In genomic region chr5:177303121-177303924, GRCh38 we compare ENCODE assay signal across 8 cellular contexts. TPM values are rescaled to one million over a fixed set of nuclear protein-coding genes. Genes with fewer than 3 reads are reported as not detected.
DNase-seq lines count a peak whose midpoint lies in the region; ATAC-seq and TF ChIP-seq lines count a peak whose summit lies in the region.

Gene PRELID1 (plus strand): TSS chr5:177303799. CDS start chr5:177303986, 187 bp downstream.
Gene RAB24 (minus strand): TSS chr5:177303719. CDS start chr5:177303288, 431 bp downstream.

- ATAC-seq in GM21423 (IDR thresholded peaks at IDR 0.05; ENCODE audit: unreplicated experiment) (peak; percentile 51), IMR-90 (ENCODE audit: low read depth) (peak; percentile 72), natural killer cell (peak; percentile 57 to 82 (median 76))

- no peak within 1 kb of the TSS for H2BK15ac ChIP-seq in IMR-90 (ENCODE audit: low read depth, low read length)

- peak within 1 kb of the TSS; percentile 16; the same call in 1 of the 2 replicates for H2BK120ac ChIP-seq in IMR-90 (ENCODE audit: low read depth, low read length)

- peak within 1 kb of the TSS; percentile 90 for H3K14ac ChIP-seq in IMR-90 (replicated peaks; ENCODE audit: low read depth, low read length)

- peak within 1 kb of the TSS; percentile 90 for H2AFZ ChIP-seq in IMR-90 (replicated peaks; ENCODE audit: low read length, poor library complexity)

- H3K18ac ChIP-seq in IMR-90 (ENCODE audit: low read depth, low read length) = peak within 1 kb of the TSS; percentile 80; the same call in 1 of the 2 replicates

- TF ChIP-seq CTCF in IMR-90 (conservative IDR thresholded peaks at IDR 0.05; ENCODE audit: low read depth, low read length) = peak; percentile 34
- no peak for TF ChIP-seq CTCF in fibroblast of mammary gland (conservative IDR thresholded peaks at IDR 0.05; ENCODE audit: control insufficient read depth, insufficient read depth, low read depth, low read length)
- TF ChIP-seq CTCF in natural killer cell (IDR thresholded peaks at IDR 0.05) = peak; percentile 44

- H3K4me3 Mint-ChIP-seq in natural killer cell = peak within 1 kb of the TSS; percentile 92

- peaks cover 12 to 66% of the 10 kb centered on the region in 2 experiments for H3K79me1 ChIP-seq in IMR-90 (ENCODE audit: low read depth in 1 of 2, low read length in 2 of 2)

- no peaks in the 10 kb centered on the region for H3K27me3 Mint-ChIP-seq in natural killer cell (ENCODE audit: low read depth in 2 of 2)

- H2BK5ac ChIP-seq in IMR-90 (ENCODE audit: low read depth, low read length, poor library complexity, severe bottlenecking) = peak within 1 kb of the TSS; percentile 67

- H4K20me1 ChIP-seq in IMR-90 (ENCODE audit: insufficient read depth, low read length) = peaks cover 25% of the 10 kb centered on the region

- H3K27me3 ChIP-seq in IMR-90 (ENCODE audit: control insufficient read depth, insufficient read depth, low read length) = no peaks in the 10 kb centered on the region

- H3K4me3 ChIP-seq in IMR-90 (ENCODE audit: insufficient read depth, low read depth, low read length) (peak within 1 kb of the TSS; percentile 98), fibroblast of mammary gland (ENCODE audit: control insufficient read depth, low read depth, low read length) (peak within 1 kb of the TSS; percentile 98)

- POLR2A ChIA-PET in IMR-90 (lab: Charles Lee; ENCODE audit: unreplicated experiment) = no interaction called here

- peak within 1 kb of the TSS; percentile 93 for H3K4me2 ChIP-seq in IMR-90 (ENCODE audit: low read depth, low read length)

- H4K5ac ChIP-seq in IMR-90 (ENCODE audit: low read depth, low read length) = peak within 1 kb of the TSS; percentile 86

- peaks cover 32% of the 10 kb centered on the region for H3K36me3 ChIP-seq in IMR-90 (ENCODE audit: control insufficient read depth, insufficient read depth, low read length)

- H2BK20ac ChIP-seq in IMR-90 (ENCODE audit: low read depth, low read length) = no peak within 1 kb of the TSS

- H3K9me3 Mint-ChIP-seq in natural killer cell = no peaks in the 10 kb centered on the region

- BruUV-seq in IMR-90 (replicated peaks; lab: Mats Ljungman, UMichigan) = TSS peak; percentile 90

- TF ChIP-seq RAD21 in IMR-90 (IDR thresholded peaks at IDR 0.05; ENCODE audit: low read length) = no peak

- H3K9me1 ChIP-seq in IMR-90 (ENCODE audit: insufficient read depth, low read length) = peaks cover 8% of the 10 kb centered on the region; the same call in 1 of the 2 replicates

- peak within 1 kb of the TSS; percentile 89 for H2AK5ac ChIP-seq in IMR-90 (ENCODE audit: low read depth, low read length)

- H3K23ac ChIP-seq in IMR-90 (ENCODE audit: low read depth, low read length) = peak within 1 kb of the TSS; percentile 94

- peak within 1 kb of the TSS; percentile 98 for H2AK9ac ChIP-seq in IMR-90 (replicated peaks; ENCODE audit: low read depth, low read length, poor library complexity)

- peak within 1 kb of the TSS; percentile 80 for H4K91ac ChIP-seq in IMR-90 (ENCODE audit: insufficient read depth, low read depth, low read length)

- H3K4me1 Mint-ChIP-seq in natural killer cell = peaks cover 72 to 80% of the 10 kb centered on the region in 2 donors

- H3K27ac ChIP-seq in IMR-90 (ENCODE audit: insufficient read depth, low read length) = peak within 1 kb of the TSS; percentile 94

- CTCF ChIA-PET in IMR-90 (lab: Yijun Ruan, JAX) = no interaction called here

- peaks cover 12% of the 10 kb centered on the region for H3K4me1 ChIP-seq in IMR-90 (ENCODE audit: control insufficient read depth, insufficient read depth, low read length)

- H3K9me3 ChIP-seq in IMR-90 (ENCODE audit: control insufficient read depth, insufficient read depth, low read length) = no peaks in the 10 kb centered on the region

- H3K36me3 Mint-ChIP-seq in natural killer cell = no peaks in the 10 kb centered on the region

- in situ Hi-C loops in IMR-90 (cut with MboI; ENCODE audit: low sequenced_read_pairs) = no loop called here

- peak within 1 kb of the TSS; percentile 83 for H3K56ac ChIP-seq in IMR-90 (ENCODE audit: extremely low read depth, insufficient read depth, low read length)

- intact Hi-C loops in IMR-90 (cut with micrococcal nuclease) = no loop called here
- intact Hi-C loops in natural killer cell (cut with micrococcal nuclease) = loop anchor here (5.0 kb wide), 2 partner anchors 154 to 191 kb away; no protein-coding TSS in a partner anchor

- WGBS in IMR-90 (ENCODE audit: extremely low coverage in 2 of 2, insufficient read length in 1 of 2), 2 experiments = 0% methylated on average over 60 of the region's 100 CpGs; no CpG with 5 or more reads in 1 of the 2 experiments

- H4K8ac ChIP-seq in IMR-90 (ENCODE audit: low read depth in 2 of 2, low read length in 2 of 2) = peak within 1 kb of the TSS; percentile 95

- dilution Hi-C loops in IMR-90 (cut with HindIII; ENCODE audit: low sequenced_read_pairs, unreplicated experiment) = no loop called here

- H3K27ac Mint-ChIP-seq in natural killer cell = peak within 1 kb of the TSS; percentile 89 to 96

- peak within 1 kb of the TSS; percentile 97 for H3K9ac ChIP-seq in IMR-90 (ENCODE audit: low read depth, low read length)

- DNase-seq in DMS 273 treated with DMSO at 0.1 percent for 48 hours (lab: John Stamatoyannopoulos, UW) (peak; percentile 37), IMR-90 (peak; percentile 74), RPMI7951 (ENCODE audit: low read depth) (peak; percentile 79), fibroblast of mammary gland (ENCODE audit: low read depth) (peak; percentile 69), natural killer cell (peak; percentile 92)
- peak; percentile 79 to 85 for DNase-seq in activated T-helper 1 cell treated with anti-CD3 and anti-CD28 coated beads, Interleukin-2, amount 50 U/mL, for 16 hours (ENCODE audit: low read depth in 1 of 2, low spot score in 1 of 2)
- peak; percentile 87 for DNase-seq in stimulated activated naive CD4-positive, alpha-beta T cell treated with Interleukin-2 at 50 U/mL for 16 hours (lab: John Stamatoyannopoulos, UW)

- peak within 1 kb of the TSS; percentile 89 for H3K4ac ChIP-seq in IMR-90 (ENCODE audit: low read depth, low read length)

- TF ChIP-seq POLR2A in IMR-90 (IDR thresholded peaks at IDR 0.05; ENCODE audit: low read depth, low read length) = peak; percentile 66

TF ChIP-seq in IMR-90, 13 proteins besides CTCF, POLR2A, EP300 and RAD21:
- TF ChIP-seq MAZ (IDR thresholded peaks at IDR 0.05; ENCODE audit: borderline replicate concordance, low read depth, low read length) (peak; percentile 97), MXI1 (IDR thresholded peaks at IDR 0.05; ENCODE audit: borderline replicate concordance, low read depth, low read length) (peak; percentile 75; the same call in 1 of the 2 replicates), BHLHE40 (IDR thresholded peaks at IDR 0.05; ENCODE audit: low read depth, low read length) (no peak), USF2 (IDR thresholded peaks at IDR 0.05; ENCODE audit: low read depth, low read length) (peak; percentile 96)

RNA-seq across cellular contexts. Expression of gene PRELID1, which starts in this region (rescaled TPM):
- total RNA-seq in IMR-90 (2012; rRNA removed) (115 and 116 TPM in 2 replicates), natural killer cell (10 to 100 TPM; 76.6 to 99.3 (median 91.6) TPM)
- polyA plus RNA-seq in IMR-90 (2012; rRNA removed) = 239 and 277 TPM in 2 replicates
- 256 and 277 TPM in 2 replicates for polyA plus RNA-seq in IMR-90 (2012; cell fraction: cytosol; rRNA removed)
- 79.4 and 122 TPM in 2 replicates for polyA plus RNA-seq in IMR-90 (2012; cell fraction: nucleus; rRNA removed; ENCODE audit: low replicate concordance)
- 256 and 386 TPM in 2 replicates for total RNA-seq in RPMI7951 (2014; rRNA removed; shearing (Covaris generic))

RNA-seq across cellular contexts. Expression of gene RAB24, which starts in this region (rescaled TPM):
- total RNA-seq in IMR-90 (2012; rRNA removed) (15.6 and 18.5 TPM in 2 replicates), natural killer cell (10 to 100 TPM; 42.5 to 55.4 (median 49.5) TPM)
- polyA plus RNA-seq in IMR-90 (2012; rRNA removed) = 60.8 and 71.1 TPM in 2 replicates
- 84.6 and 99.1 TPM in 2 replicates for polyA plus RNA-seq in IMR-90 (2012; cell fraction: cytosol; rRNA removed)
- polyA plus RNA-seq in IMR-90 (2012; cell fraction: nucleus; rRNA removed; ENCODE audit: low replicate concordance) = 302 and 389 TPM in 2 replicates
- total RNA-seq in RPMI7951 (2014; rRNA removed; shearing (Covaris generic)) = 10.3 and 15.1 TPM in 2 replicates

Comparison
In these comparisons a context has a peak if more than half of its experiments do, and no peak if none do; other contexts are left out.
1. Peak in every context shown above with its lines: DNase-seq, ATAC-seq, H3K4me3 ChIP-seq and H3K27ac ChIP-seq.
2. DNase-seq: peak in every context shown above with its lines; median percentile 92 in natural killer cell; 87 in stimulated activated naive CD4-positive, alpha-beta T cell treated with Interleukin-2 at 50 U/mL for 16 hours; 82 in activated T-helper 1 cell treated with anti-CD3 and anti-CD28 coated beads, Interleukin-2, amount 50 U/mL, for 16 hours; 79 in RPMI7951; 74 in IMR-90; 69 in fibroblast of mammary gland; 37 in DMS 273 treated with DMSO at 0.1 percent for 48 hours.